ENCODE assay signal across 1 cellular context in the genomic region with DNA sequence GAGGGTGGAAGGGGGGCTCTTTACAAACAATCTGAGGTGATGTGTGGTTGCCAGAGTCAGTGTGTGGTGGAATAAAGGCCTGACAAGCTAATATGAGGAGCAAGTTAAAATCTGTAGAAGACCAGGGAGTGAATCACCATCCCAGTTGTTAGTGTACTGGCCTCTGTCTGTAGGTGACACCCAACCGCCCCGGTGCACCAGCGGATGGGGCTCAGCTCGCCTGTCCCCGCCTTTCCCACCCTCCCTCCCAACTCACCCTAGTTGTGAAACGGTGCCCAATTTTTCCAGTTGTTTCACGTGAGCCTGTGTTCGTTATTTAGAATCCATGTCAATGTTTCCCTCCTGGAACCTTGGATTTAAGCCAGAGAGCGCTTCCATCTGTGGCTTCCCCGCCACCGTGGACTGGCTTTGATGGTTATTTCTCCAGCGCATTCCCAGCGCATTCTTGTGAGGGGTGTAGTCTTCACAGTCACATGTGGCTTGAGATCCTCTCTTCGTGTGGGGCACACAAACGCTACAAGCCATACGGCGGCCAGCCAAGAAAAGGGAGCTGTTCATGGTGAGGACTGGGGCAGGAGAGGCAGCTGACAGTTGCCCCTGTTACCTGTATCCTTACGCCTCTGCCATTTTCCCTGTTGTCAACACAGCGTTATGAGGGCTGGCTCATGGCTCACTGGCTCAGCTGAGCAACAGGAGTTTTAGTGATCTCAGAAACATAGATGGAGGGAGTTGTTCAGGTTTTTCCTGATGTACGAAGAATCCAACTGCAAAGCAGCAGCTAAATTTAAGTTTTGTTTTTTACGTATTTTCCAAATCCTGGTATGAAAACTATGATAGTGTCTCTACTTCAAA.
A peak's percentile ranks its signal among the peaks of the same experiment; 100 is the strongest.
TF ChIP-seq lines count a peak whose summit lies in the region.

No MANE protein-coding gene starts in this region.

TF ChIP-seq in K562, 482 proteins besides CTCF, POLR2A, EP300 and RAD21 (continued from another document):
- no peak for TF ChIP-seq TFAM (CRISPR knock-in tag; conservative IDR thresholded peaks at IDR 0.05)
- TF ChIP-seq AFF1 (IDR thresholded peaks at IDR 0.05; ENCODE audit: low read depth in 1 of 2, partially characterized antibody in 2 of 2) = peak in 1 of 2 experiments; percentile 57
- TF ChIP-seq GTF2B (IDR thresholded peaks at IDR 0.05; ENCODE audit: extremely low read depth, insufficient read length) = no peak
- TF ChIP-seq KDM1A (IDR thresholded peaks at IDR 0.05) = no peak
- TF ChIP-seq GTF2E2 (tag; IDR thresholded peaks at IDR 0.05) = no peak
- TF ChIP-seq, protein P1, sequence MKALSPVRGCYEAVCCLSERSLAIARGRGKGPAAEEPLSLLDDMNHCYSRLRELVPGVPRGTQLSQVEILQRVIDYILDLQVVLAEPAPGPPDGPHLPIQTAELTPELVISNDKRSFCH (CRISPR knock-in tag; IDR thresholded peaks at IDR 0.05) = no peak
- TF ChIP-seq, protein P1 (tag; IDR thresholded peaks at IDR 0.05) = peak; percentile 76; the same call in 1 of the 2 replicates
- TF ChIP-seq ZNF695 (CRISPR knock-in tag; IDR thresholded peaks at IDR 0.05) = no peak
- TF ChIP-seq SIN3A (IDR thresholded peaks at IDR 0.05; ENCODE audit: borderline replicate concordance in 2 of 2, control insufficient read depth in 1 of 2, low read depth in 2 of 2, low read length in 2 of 2) = no peak
- TF ChIP-seq KLF16 (IDR thresholded peaks at IDR 0.05) = no peak
- TF ChIP-seq ZBTB7A (IDR thresholded peaks at IDR 0.05; ENCODE audit: borderline replicate concordance, control insufficient read depth, low read depth, low read length) = no peak
- TF ChIP-seq IRF2 (CRISPR knock-in tag; IDR thresholded peaks at IDR 0.05) = no peak
- no peak for TF ChIP-seq STAT5B (CRISPR knock-in tag; IDR thresholded peaks at IDR 0.05)
- peak; percentile 16; the same call in 1 of the 2 replicates for TF ChIP-seq ZFX (CRISPR knock-in tag; IDR thresholded peaks at IDR 0.05)
- TF ChIP-seq SMAD2 (IDR thresholded peaks at IDR 0.05; ENCODE audit: low read depth, low read length) = no peak
- TF ChIP-seq TEAD2 (tag; IDR thresholded peaks at IDR 0.05) = peak; percentile 95
- no peak for TF ChIP-seq NUFIP1 (IDR thresholded peaks at IDR 0.05; ENCODE audit: partially characterized antibody)
- no peak for TF ChIP-seq JUNB (CRISPR knock-in tag; conservative IDR thresholded peaks at IDR 0.05)
- TF ChIP-seq TCFL5 (CRISPR knock-in tag; conservative IDR thresholded peaks at IDR 0.05) = no peak
- no peak for TF ChIP-seq HDGF (IDR thresholded peaks at IDR 0.05)
- no peak for TF ChIP-seq LEF1 (IDR thresholded peaks at IDR 0.05)
- TF ChIP-seq, protein P2, sequence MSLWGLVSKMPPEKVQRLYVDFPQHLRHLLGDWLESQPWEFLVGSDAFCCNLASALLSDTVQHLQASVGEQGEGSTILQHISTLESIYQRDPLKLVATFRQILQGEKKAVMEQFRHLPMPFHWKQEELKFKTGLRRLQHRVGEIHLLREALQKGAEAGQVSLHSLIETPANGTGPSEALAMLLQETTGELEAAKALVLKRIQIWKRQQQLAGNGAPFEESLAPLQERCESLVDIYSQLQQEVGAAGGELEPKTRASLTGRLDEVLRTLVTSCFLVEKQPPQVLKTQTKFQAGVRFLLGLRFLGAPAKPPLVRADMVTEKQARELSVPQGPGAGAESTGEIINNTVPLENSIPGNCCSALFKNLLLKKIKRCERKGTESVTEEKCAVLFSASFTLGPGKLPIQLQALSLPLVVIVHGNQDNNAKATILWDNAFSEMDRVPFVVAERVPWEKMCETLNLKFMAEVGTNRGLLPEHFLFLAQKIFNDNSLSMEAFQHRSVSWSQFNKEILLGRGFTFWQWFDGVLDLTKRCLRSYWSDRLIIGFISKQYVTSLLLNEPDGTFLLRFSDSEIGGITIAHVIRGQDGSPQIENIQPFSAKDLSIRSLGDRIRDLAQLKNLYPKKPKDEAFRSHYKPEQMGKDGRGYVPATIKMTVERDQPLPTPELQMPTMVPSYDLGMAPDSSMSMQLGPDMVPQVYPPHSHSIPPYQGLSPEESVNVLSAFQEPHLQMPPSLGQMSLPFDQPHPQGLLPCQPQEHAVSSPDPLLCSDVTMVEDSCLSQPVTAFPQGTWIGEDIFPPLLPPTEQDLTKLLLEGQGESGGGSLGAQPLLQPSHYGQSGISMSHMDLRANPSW (CRISPR knock-in tag; IDR thresholded peaks at IDR 0.05) = 0 out of 2 replicates have a peak, but pooled peaks have one; percentile 67
